25 cellular contexts compared by ENCODE assay signal in the genomic region with DNA sequence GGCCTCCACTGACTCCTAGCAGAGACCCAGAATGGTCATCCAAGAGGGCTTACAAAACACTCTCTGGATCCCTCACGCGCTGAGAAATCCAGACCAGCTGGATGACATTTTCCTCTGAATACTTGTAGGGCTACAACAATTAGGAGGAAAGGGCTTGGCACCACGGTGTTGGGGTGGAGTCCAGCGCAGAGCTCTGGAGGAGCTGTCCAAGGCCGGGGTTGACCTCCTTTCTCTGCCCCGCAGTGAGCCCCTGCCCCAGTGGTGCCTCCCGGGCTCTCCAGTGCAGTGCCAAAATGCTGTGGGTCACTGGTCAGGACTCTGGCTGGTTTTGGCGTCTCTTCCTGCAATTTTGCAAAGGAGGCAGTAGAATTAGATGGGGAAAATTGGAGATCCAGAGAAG.
DNase-seq lines count a peak whose midpoint lies in the region; ATAC-seq and TF ChIP-seq lines count a peak whose summit lies in the region.
"Had no signal": no experiment of that assay in that cellular context is flagged by ENCODE, and none has a peak within 500 bp of the region (broad histone marks: within the 10 kb centered on the region; RNA-seq: fewer than 3 reads in every experiment).

No MANE protein-coding gene starts in this region.

- H3K36me3 ChIP-seq in BLaER1 (no peaks in the 10 kb centered on the region), left lung (no peaks in the 10 kb centered on the region)
- H3K36me3 ChIP-seq: MG63 had no signal

- intact Hi-C loops in left lung (cut with DNase I): no loop called here

- peak overlapping the region; percentile 77 for H3K4me2 ChIP-seq in BLaER1
- H3K4me2 ChIP-seq: A549, PC-9 had no signal

- H3K4me3 Mint-ChIP-seq in stimulated activated naive B cell treated with anti-CD40 and anti-IgM and Interleukin-4, amounts not matched to agents 10 μg/mL and 1 μg/mL and 100 μg/mL, for 72 hours: no peak overlapping the region
- H3K4me3 Mint-ChIP-seq in HFFc6: no peak overlapping the region
- H3K4me3 Mint-ChIP-seq: CD8-positive, alpha-beta memory T cell had no signal

- H4K20me1 ChIP-seq in BLaER1: no peaks in the 10 kb centered on the region

- H3K4me1 ChIP-seq in BLaER1 (peaks cover 44% of the 10 kb centered on the region), left lung (no peaks in the 10 kb centered on the region)
- H3K4me1 ChIP-seq: A549 had no signal

- H3K36me3 Mint-ChIP-seq in stimulated activated naive B cell treated with anti-CD40 and anti-IgM and Interleukin-4, amounts not matched to agents 10 μg/mL and 1 μg/mL and 100 μg/mL, for 72 hours: no peaks in the 10 kb centered on the region
- H3K36me3 Mint-ChIP-seq in HFFc6 (ENCODE audit: low read depth): no peaks in the 10 kb centered on the region; the same call in 1 of the 2 replicates
- H3K36me3 Mint-ChIP-seq: CD8-positive, alpha-beta memory T cell had no signal

- peak overlapping the region; percentile 37 for H3K27ac Mint-ChIP-seq in stimulated activated naive B cell treated with anti-CD40 and anti-IgM and Interleukin-4, amounts not matched to agents 10 μg/mL and 1 μg/mL and 100 μg/mL, for 72 hours
- no peak overlapping the region for H3K27ac Mint-ChIP-seq in HFFc6
- H3K27ac Mint-ChIP-seq: CD8-positive, alpha-beta memory T cell had no signal

- H3K4me3 ChIP-seq in BLaER1 (no peak overlapping the region), left lung (no peak overlapping the region)
- H3K4me3 ChIP-seq: A549, MG63, PC-9 had no signal

- peaks cover 19 to 35% of the 10 kb centered on the region in 2 donors for H3K4me1 Mint-ChIP-seq in stimulated activated naive B cell treated with anti-CD40 and anti-IgM and Interleukin-4, amounts not matched to agents 10 μg/mL and 1 μg/mL and 100 μg/mL, for 72 hours
- H3K4me1 Mint-ChIP-seq in HFFc6 (ENCODE audit: low read depth): no peaks in the 10 kb centered on the region
- H3K4me1 Mint-ChIP-seq: CD8-positive, alpha-beta memory T cell had no signal

- no peak for TF ChIP-seq CTCF in left lung (IDR thresholded peaks at IDR 0.05)
- TF ChIP-seq CTCF in HFFc6 (IDR thresholded peaks at IDR 0.05): no peak

- H3K27me3 ChIP-seq in BLaER1 (no peaks in the 10 kb centered on the region), left lung (no peaks in the 10 kb centered on the region)

- no peak overlapping the region for H3K9ac ChIP-seq in BLaER1

- no peak for TF ChIP-seq RAD21 in Ishikawa (IDR thresholded peaks at IDR 0.05; ENCODE audit: low read depth)

- DNase-seq in left lung: no peak
- no peak for DNase-seq in stimulated activated naive B cell treated with anti-CD40 and anti-IgM and Interleukin-4, amounts not matched to agents 10 μg/mL and 1 μg/mL and 100 μg/mL, for 72 hours
- DNase-seq in DMS79 (lab: John Stamatoyannopoulos, UW): no peak
- DNase-seq in HFFc6: no peak
- DNase-seq: AML-193; CD8-positive, alpha-beta memory T cell; DMS 273 treated with DMSO at 0.1 percent for 48 hours; DND-41; KG1; MG63; NCI-H1105 treated with DMSO at 0.1 percent for 48 hours; NCI-H146; NCI-H2029; NCI-H446 treated with DMSO at 0.1 percent for 48 hours; NCI-H526; NCI-H82; NK-92 treated with Interleukin-12 subunit alpha and Interleukin-12 subunit beta, amount 100 ng/mL, for 24 hours; PC-9; SHP77 had no signal

- peaks cover 11% of the 10 kb centered on the region in 2 donors for H3K27me3 Mint-ChIP-seq in stimulated activated naive B cell treated with anti-CD40 and anti-IgM and Interleukin-4, amounts not matched to agents 10 μg/mL and 1 μg/mL and 100 μg/mL, for 72 hours
- H3K27me3 Mint-ChIP-seq in HFFc6 (ENCODE audit: insufficient read depth): peaks cover 5% of the 10 kb centered on the region; the same call in 1 of the 2 replicates
- H3K27me3 Mint-ChIP-seq: CD8-positive, alpha-beta memory T cell had no signal

- H3K27ac ChIP-seq in BLaER1 (no peak overlapping the region), left lung (no peak overlapping the region)
- H3K27ac ChIP-seq: A549, C4-2B, PC-9 had no signal

- no peaks in the 10 kb centered on the region for H3K9me3 Mint-ChIP-seq in stimulated activated naive B cell treated with anti-CD40 and anti-IgM and Interleukin-4, amounts not matched to agents 10 μg/mL and 1 μg/mL and 100 μg/mL, for 72 hours
- H3K9me3 Mint-ChIP-seq in HFFc6: peaks cover 11% of the 10 kb centered on the region; the same call in 1 of the 2 replicates
- H3K9me3 Mint-ChIP-seq: CD8-positive, alpha-beta memory T cell had no signal

- no peaks in the 10 kb centered on the region for H3K9me3 ChIP-seq in BLaER1
- no peaks in the 10 kb centered on the region for H3K9me3 ChIP-seq in left lung
- H3K9me3 ChIP-seq: A549, MG63 had no signal

- peak; percentile 21 for ATAC-seq in left lung
- no peak for ATAC-seq in stimulated activated naive B cell treated with anti-CD40 and anti-IgM and Interleukin-4, amounts not matched to agents 10 μg/mL and 1 μg/mL and 100 μg/mL, for 72 hours (replicated peaks)
- ATAC-seq in HG03139 (IDR thresholded peaks at IDR 0.05; ENCODE audit: unreplicated experiment): no peak
- ATAC-seq: A549, HCT116 had no signal

- TF ChIP-seq EP300 in Ishikawa (IDR thresholded peaks at IDR 0.05; ENCODE audit: borderline replicate concordance): no peak

TF ChIP-seq in Ishikawa, 13 proteins besides CTCF, POLR2A, EP300 and RAD21:
- TF ChIP-seq, protein P1, sequence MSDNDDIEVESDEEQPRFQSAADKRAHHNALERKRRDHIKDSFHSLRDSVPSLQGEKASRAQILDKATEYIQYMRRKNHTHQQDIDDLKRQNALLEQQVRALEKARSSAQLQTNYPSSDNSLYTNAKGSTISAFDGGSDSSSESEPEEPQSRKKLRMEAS (IDR thresholded peaks at IDR 0.05): no peak
- TF ChIP-seq, protein P2, sequence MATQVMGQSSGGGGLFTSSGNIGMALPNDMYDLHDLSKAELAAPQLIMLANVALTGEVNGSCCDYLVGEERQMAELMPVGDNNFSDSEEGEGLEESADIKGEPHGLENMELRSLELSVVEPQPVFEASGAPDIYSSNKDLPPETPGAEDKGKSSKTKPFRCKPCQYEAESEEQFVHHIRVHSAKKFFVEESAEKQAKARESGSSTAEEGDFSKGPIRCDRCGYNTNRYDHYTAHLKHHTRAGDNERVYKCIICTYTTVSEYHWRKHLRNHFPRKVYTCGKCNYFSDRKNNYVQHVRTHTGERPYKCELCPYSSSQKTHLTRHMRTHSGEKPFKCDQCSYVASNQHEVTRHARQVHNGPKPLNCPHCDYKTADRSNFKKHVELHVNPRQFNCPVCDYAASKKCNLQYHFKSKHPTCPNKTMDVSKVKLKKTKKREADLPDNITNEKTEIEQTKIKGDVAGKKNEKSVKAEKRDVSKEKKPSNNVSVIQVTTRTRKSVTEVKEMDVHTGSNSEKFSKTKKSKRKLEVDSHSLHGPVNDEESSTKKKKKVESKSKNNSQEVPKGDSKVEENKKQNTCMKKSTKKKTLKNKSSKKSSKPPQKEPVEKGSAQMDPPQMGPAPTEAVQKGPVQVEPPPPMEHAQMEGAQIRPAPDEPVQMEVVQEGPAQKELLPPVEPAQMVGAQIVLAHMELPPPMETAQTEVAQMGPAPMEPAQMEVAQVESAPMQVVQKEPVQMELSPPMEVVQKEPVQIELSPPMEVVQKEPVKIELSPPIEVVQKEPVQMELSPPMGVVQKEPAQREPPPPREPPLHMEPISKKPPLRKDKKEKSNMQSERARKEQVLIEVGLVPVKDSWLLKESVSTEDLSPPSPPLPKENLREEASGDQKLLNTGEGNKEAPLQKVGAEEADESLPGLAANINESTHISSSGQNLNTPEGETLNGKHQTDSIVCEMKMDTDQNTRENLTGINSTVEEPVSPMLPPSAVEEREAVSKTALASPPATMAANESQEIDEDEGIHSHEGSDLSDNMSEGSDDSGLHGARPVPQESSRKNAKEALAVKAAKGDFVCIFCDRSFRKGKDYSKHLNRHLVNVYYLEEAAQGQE (IDR thresholded peaks at IDR 0.05; ENCODE audit: low read depth): peak; percentile 55
